ENCODE assay signal across 1 cellular context in the genomic region with DNA sequence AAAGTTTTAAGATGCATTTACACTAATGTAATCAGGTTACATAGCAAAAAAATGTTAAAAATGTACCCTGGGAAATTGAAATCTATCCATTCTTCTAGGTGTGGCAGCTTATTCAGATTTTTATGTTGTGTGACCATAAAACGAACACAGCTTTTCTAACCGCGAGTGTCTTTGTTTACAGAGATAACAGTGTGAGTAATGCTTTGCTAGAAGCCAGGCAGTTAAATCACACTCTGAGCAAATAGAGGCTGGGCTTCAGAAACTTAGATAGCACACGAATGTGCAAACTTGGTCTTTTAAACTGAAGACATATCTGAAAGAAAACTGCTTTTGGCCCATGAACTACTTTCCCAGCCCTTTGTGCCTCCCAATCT.
TF ChIP-seq lines count a peak whose summit lies in the region.

No MANE protein-coding gene starts in this region.

TF ChIP-seq in HepG2, 621 proteins besides CTCF, POLR2A, EP300 and RAD21 (continued from another document and continues in another):
- TF ChIP-seq, protein P1, sequence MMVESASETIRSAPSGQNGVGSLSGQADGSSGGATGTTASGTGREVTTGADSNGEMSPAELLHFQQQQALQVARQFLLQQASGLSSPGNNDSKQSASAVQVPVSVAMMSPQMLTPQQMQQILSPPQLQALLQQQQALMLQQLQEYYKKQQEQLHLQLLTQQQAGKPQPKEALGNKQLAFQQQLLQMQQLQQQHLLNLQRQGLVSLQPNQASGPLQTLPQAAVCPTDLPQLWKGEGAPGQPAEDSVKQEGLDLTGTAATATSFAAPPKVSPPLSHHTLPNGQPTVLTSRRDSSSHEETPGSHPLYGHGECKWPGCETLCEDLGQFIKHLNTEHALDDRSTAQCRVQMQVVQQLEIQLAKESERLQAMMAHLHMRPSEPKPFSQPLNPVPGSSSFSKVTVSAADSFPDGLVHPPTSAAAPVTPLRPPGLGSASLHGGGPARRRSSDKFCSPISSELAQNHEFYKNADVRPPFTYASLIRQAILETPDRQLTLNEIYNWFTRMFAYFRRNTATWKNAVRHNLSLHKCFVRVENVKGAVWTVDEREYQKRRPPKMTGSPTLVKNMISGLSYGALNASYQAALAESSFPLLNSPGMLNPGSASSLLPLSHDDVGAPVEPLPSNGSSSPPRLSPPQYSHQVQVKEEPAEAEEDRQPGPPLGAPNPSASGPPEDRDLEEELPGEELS (CRISPR knock-in tag; IDR thresholded peaks at IDR 0.05): peak; percentile 96
- TF ChIP-seq ZNF292 (CRISPR knock-in tag; IDR thresholded peaks at IDR 0.05; ENCODE audit: borderline replicate concordance, low read depth): peak; percentile 62; the same call in 1 of the 2 replicates
- 0 out of 2 replicates have a peak, but pooled peaks have one; percentile 32 for TF ChIP-seq CBFB (CRISPR knock-in tag; IDR thresholded peaks at IDR 0.05)
- no peak for TF ChIP-seq U2AF2 (IDR thresholded peaks at IDR 0.05; ENCODE audit: low read depth, low read length)
- no peak for TF ChIP-seq STAT5B (CRISPR knock-in tag; IDR thresholded peaks at IDR 0.05)
- no peak for TF ChIP-seq ZNF501 (CRISPR knock-in tag; IDR thresholded peaks at IDR 0.05)
- peak; percentile 84 for TF ChIP-seq POGZ (CRISPR knock-in tag; IDR thresholded peaks at IDR 0.05)
- TF ChIP-seq ZC3H4 (CRISPR knock-in tag; IDR thresholded peaks at IDR 0.05; ENCODE audit: borderline replicate concordance): no peak
- peak; percentile 64 for TF ChIP-seq KAT8 (CRISPR knock-in tag; IDR thresholded peaks at IDR 0.05)
- TF ChIP-seq ISL2 (CRISPR knock-in tag; IDR thresholded peaks at IDR 0.05): peak; percentile 95
- no peak for TF ChIP-seq ZSCAN22 (CRISPR knock-in tag; IDR thresholded peaks at IDR 0.05)
- peak; percentile 87 for TF ChIP-seq PITX1 (CRISPR knock-in tag; IDR thresholded peaks at IDR 0.05)
- TF ChIP-seq SRF (IDR thresholded peaks at IDR 0.05; ENCODE audit: low read depth, low read length): no peak
- TF ChIP-seq PPARG (CRISPR knock-in tag; conservative IDR thresholded peaks at IDR 0.05): peak; percentile 89
- TF ChIP-seq REST (IDR thresholded peaks at IDR 0.05; ENCODE audit: borderline replicate concordance in 1 of 2, low read depth in 1 of 2, low read length in 2 of 2): peak in 1 of 2 experiments; percentile 68; a peak in 2 of 4 replicates
- TF ChIP-seq ZNF432 (CRISPR knock-in tag; IDR thresholded peaks at IDR 0.05; ENCODE audit: borderline replicate concordance): no peak
- TF ChIP-seq CAMTA2 (CRISPR knock-in tag; IDR thresholded peaks at IDR 0.05; ENCODE audit: borderline replicate concordance): no peak
- no peak for TF ChIP-seq ZNF180 (CRISPR knock-in tag; IDR thresholded peaks at IDR 0.05; ENCODE audit: borderline replicate concordance, low read depth)
- peak; percentile 40; the same call in 1 of the 2 replicates for TF ChIP-seq REPIN1 (CRISPR knock-in tag; IDR thresholded peaks at IDR 0.05; ENCODE audit: borderline replicate concordance, low read depth)
- TF ChIP-seq HHEX (CRISPR knock-in tag; IDR thresholded peaks at IDR 0.05): peak; percentile 64
- TF ChIP-seq ZNF629 (CRISPR knock-in tag; conservative IDR thresholded peaks at IDR 0.05): 0 out of 2 replicates have a peak, but pooled peaks have one; percentile 23
- TF ChIP-seq NFRKB (IDR thresholded peaks at IDR 0.05): no peak
- no peak for TF ChIP-seq SOX6 (IDR thresholded peaks at IDR 0.05)
- TF ChIP-seq SOX6 (CRISPR knock-in tag; IDR thresholded peaks at IDR 0.05): peak; percentile 95
- peak; percentile 88 for TF ChIP-seq FOXO1 (CRISPR knock-in tag; IDR thresholded peaks at IDR 0.05)
- TF ChIP-seq SIN3A (IDR thresholded peaks at IDR 0.05; ENCODE audit: borderline replicate concordance, low read depth, low read length): 0 out of 2 replicates have a peak, but pooled peaks have one; percentile 71
- TF ChIP-seq KLF13 (CRISPR knock-in tag; IDR thresholded peaks at IDR 0.05): no peak
- peak; percentile 91 for TF ChIP-seq RERE (CRISPR knock-in tag; IDR thresholded peaks at IDR 0.05; ENCODE audit: low read depth)
- 0 out of 2 replicates have a peak, but pooled peaks have one; percentile 27 for TF ChIP-seq MAFF (IDR thresholded peaks at IDR 0.05; ENCODE audit: low read depth, low read length)
- TF ChIP-seq JUNB (CRISPR knock-in tag; IDR thresholded peaks at IDR 0.05; ENCODE audit: borderline replicate concordance): peak; percentile 73; the same call in 1 of the 2 replicates
- peak; percentile 85; the same call in 1 of the 2 replicates for TF ChIP-seq ATF2 (CRISPR knock-in tag; IDR thresholded peaks at IDR 0.05)
- no peak for TF ChIP-seq ZNF83 (CRISPR knock-in tag; IDR thresholded peaks at IDR 0.05; ENCODE audit: borderline replicate concordance)
- TF ChIP-seq ZBTB34 (CRISPR knock-in tag; IDR thresholded peaks at IDR 0.05): peak; percentile 91
- 0 out of 2 replicates have a peak, but pooled peaks have one; percentile 40 for TF ChIP-seq ELF4 (CRISPR knock-in tag; IDR thresholded peaks at IDR 0.05; ENCODE audit: borderline replicate concordance)
- TF ChIP-seq SMC3 (IDR thresholded peaks at IDR 0.05; ENCODE audit: low read length): peak; percentile 30; the same call in 1 of the 2 replicates
- peak; percentile 73; the same call in 1 of the 2 replicates for TF ChIP-seq ZKSCAN8 (CRISPR knock-in tag; IDR thresholded peaks at IDR 0.05; ENCODE audit: borderline replicate concordance)
- peak; percentile 45; the same call in 1 of the 2 replicates for TF ChIP-seq ZNF574 (CRISPR knock-in tag; IDR thresholded peaks at IDR 0.05)
- no peak for TF ChIP-seq ZNF788 (CRISPR knock-in tag; IDR thresholded peaks at IDR 0.05; ENCODE audit: borderline replicate concordance)
- peak; percentile 69; the same call in 1 of the 2 replicates for TF ChIP-seq ZSCAN29 (CRISPR knock-in tag; conservative IDR thresholded peaks at IDR 0.05)
- TF ChIP-seq NCOA2 (CRISPR knock-in tag; IDR thresholded peaks at IDR 0.05): peak; percentile 86
- TF ChIP-seq SIN3B (IDR thresholded peaks at IDR 0.05; ENCODE audit: low read length): no peak
- TF ChIP-seq ZSCAN25 (CRISPR knock-in tag; IDR thresholded peaks at IDR 0.05): no peak
- TF ChIP-seq HMG20A (CRISPR knock-in tag; IDR thresholded peaks at IDR 0.05; ENCODE audit: borderline replicate concordance): peak; percentile 94
- peak; percentile 66 for TF ChIP-seq FOXP1 (IDR thresholded peaks at IDR 0.05)
- peak; percentile 94 for TF ChIP-seq FOXP1 (CRISPR knock-in tag; IDR thresholded peaks at IDR 0.05)
- no peak for TF ChIP-seq LBX2 (CRISPR knock-in tag; IDR thresholded peaks at IDR 0.05; ENCODE audit: borderline replicate concordance)
- TF ChIP-seq SRY (CRISPR knock-in tag; IDR thresholded peaks at IDR 0.05): no peak
- no peak for TF ChIP-seq FOXC1 (CRISPR knock-in tag; IDR thresholded peaks at IDR 0.05; ENCODE audit: borderline replicate concordance)
- TF ChIP-seq ZNF709 (CRISPR knock-in tag; IDR thresholded peaks at IDR 0.05): no peak
- TF ChIP-seq ATF1 (CRISPR knock-in tag; IDR thresholded peaks at IDR 0.05): peak; percentile 59
- peak; percentile 47; the same call in 1 of the 2 replicates for TF ChIP-seq DMAP1 (CRISPR knock-in tag; IDR thresholded peaks at IDR 0.05)
